26 cellular contexts compared by ENCODE assay signal in genomic region chr10:25615926-25616325, GRCh38.
"Had no signal": no experiment of that assay in that cellular context is flagged by ENCODE, and none has a peak within 500 bp of the region (broad histone marks: within the 10 kb centered on the region; RNA-seq: fewer than 3 reads in every experiment).

No MANE protein-coding gene starts in this region.

- H3K4me3 ChIP-seq: coronary artery, dorsolateral prefrontal cortex, gastroesophageal sphincter had no signal

- H3K27ac ChIP-seq: brain microvascular endothelial cell, coronary artery, dorsolateral prefrontal cortex, foreskin keratinocyte, gastroesophageal sphincter had no signal

- H3K27me3 Mint-ChIP-seq: activated CD4-positive, alpha-beta memory T cell treated with anti-CD3 and anti-CD28 coated beads, Interleukin-2, amount 10 ng/mL, durations not matched to agents 7 days and 5 days; activated CD4-positive, alpha-beta T cell treated with anti-CD3 and anti-CD28 coated beads, Interleukin-2, amount 10 ng/mL, durations not matched to agents 7 days and 5 days; activated naive CD4-positive, alpha-beta T cell treated with anti-CD3 and anti-CD28 coated beads, Interleukin-2, amount 10 ng/mL, durations not matched to agents 7 days and 5 days; activated naive CD8-positive, alpha-beta T cell treated with anti-CD3 and anti-CD28 coated beads, Interleukin-2, amount 10 ng/mL, durations not matched to agents 7 days and 5 days; activated T-cell treated with anti-CD3 and anti-CD28 coated beads, Interleukin-2, amount 50 U/mL, for 24 hours; central memory CD8-positive, alpha-beta T cell; dendritic cell treated with granulocyte-macrophage colony-stimulating factor and Interleukin-4, amounts not matched to agents 40 ng/mL and 50 ng/mL, for 4 days had no signal

- H3K27me3 ChIP-seq: brain microvascular endothelial cell, dorsolateral prefrontal cortex, foreskin keratinocyte, gastroesophageal sphincter had no signal

- H3K27ac Mint-ChIP-seq: activated CD4-positive, alpha-beta memory T cell treated with anti-CD3 and anti-CD28 coated beads, Interleukin-2, amount 10 ng/mL, durations not matched to agents 7 days and 5 days; activated CD4-positive, alpha-beta T cell treated with anti-CD3 and anti-CD28 coated beads for 36 hours; activated CD4-positive, alpha-beta T cell treated with anti-CD3 and anti-CD28 coated beads, Interleukin-2, amount 10 ng/mL, durations not matched to agents 7 days and 5 days; activated naive CD4-positive, alpha-beta T cell treated with anti-CD3 and anti-CD28 coated beads, Interleukin-2, amount 10 ng/mL, durations not matched to agents 7 days and 5 days; activated naive CD4-positive, alpha-beta T cell treated with anti-CD3 and anti-CD28 coated beads, Interleukin-2, amount 50 U/mL, for 72 hours; activated naive CD8-positive, alpha-beta T cell treated with anti-CD3 and anti-CD28 coated beads, Interleukin-2, amount 10 ng/mL, durations not matched to agents 7 days and 5 days; activated T-cell treated with anti-CD3 and anti-CD28 coated beads, Interleukin-2, amount 50 U/mL, for 24 hours; activated T-cell treated with anti-CD3 and anti-CD28 coated beads, Interleukin-2, amount 50 U/mL, for 72 hours; dendritic cell treated with granulocyte-macrophage colony-stimulating factor and Interleukin-4, amounts not matched to agents 40 ng/mL and 50 ng/mL, for 4 days; endodermal cell had no signal

- H3K4me1 Mint-ChIP-seq: activated CD4-positive, alpha-beta memory T cell treated with anti-CD3 and anti-CD28 coated beads, Interleukin-2, amount 10 ng/mL, durations not matched to agents 7 days and 5 days; activated CD4-positive, alpha-beta T cell treated with anti-CD3 and anti-CD28 coated beads for 36 hours; activated CD4-positive, alpha-beta T cell treated with anti-CD3 and anti-CD28 coated beads, Interleukin-2, amount 10 ng/mL, durations not matched to agents 7 days and 5 days; activated naive CD4-positive, alpha-beta T cell treated with anti-CD3 and anti-CD28 coated beads, Interleukin-2, amount 10 ng/mL, durations not matched to agents 7 days and 5 days; activated naive CD8-positive, alpha-beta T cell treated with anti-CD3 and anti-CD28 coated beads, Interleukin-2, amount 10 ng/mL, durations not matched to agents 7 days and 5 days; central memory CD8-positive, alpha-beta T cell; endodermal cell had no signal

- H3K36me3 ChIP-seq: brain microvascular endothelial cell, gastroesophageal sphincter had no signal

- H3K4me3 Mint-ChIP-seq: activated CD4-positive, alpha-beta memory T cell treated with anti-CD3 and anti-CD28 coated beads, Interleukin-2, amount 10 ng/mL, durations not matched to agents 7 days and 5 days; activated CD4-positive, alpha-beta T cell treated with anti-CD3 and anti-CD28 coated beads for 36 hours; activated CD4-positive, alpha-beta T cell treated with anti-CD3 and anti-CD28 coated beads, Interleukin-2, amount 10 ng/mL, durations not matched to agents 7 days and 5 days; activated naive CD4-positive, alpha-beta T cell treated with anti-CD3 and anti-CD28 coated beads, Interleukin-2, amount 10 ng/mL, durations not matched to agents 7 days and 5 days; activated naive CD8-positive, alpha-beta T cell treated with anti-CD3 and anti-CD28 coated beads, Interleukin-2, amount 10 ng/mL, durations not matched to agents 7 days and 5 days; activated T-cell treated with anti-CD3 and anti-CD28 coated beads, Interleukin-2, amount 50 U/mL, for 24 hours; activated T-cell treated with anti-CD3 and anti-CD28 coated beads, Interleukin-2, amount 50 U/mL, for 72 hours; central memory CD8-positive, alpha-beta T cell; dendritic cell treated with granulocyte-macrophage colony-stimulating factor and Interleukin-4, amounts not matched to agents 40 ng/mL and 50 ng/mL, for 4 days; endodermal cell had no signal

- H3K36me3 Mint-ChIP-seq: activated naive CD4-positive, alpha-beta T cell treated with anti-CD3 and anti-CD28 coated beads, Interleukin-2, amount 10 ng/mL, durations not matched to agents 7 days and 5 days; activated naive CD8-positive, alpha-beta T cell treated with anti-CD3 and anti-CD28 coated beads, Interleukin-2, amount 10 ng/mL, durations not matched to agents 7 days and 5 days had no signal

- H3K4me1 ChIP-seq: foreskin keratinocyte, gastroesophageal sphincter had no signal

- ATAC-seq: activated CD4-positive, alpha-beta T cell treated with anti-CD3 and anti-CD28 coated beads for 36 hours; activated naive CD4-positive, alpha-beta T cell treated with anti-CD3 and anti-CD28 coated beads, Interleukin-2, amount 50 U/mL, for 72 hours; activated T-cell treated with anti-CD3 and anti-CD28 coated beads, Interleukin-2, amount 50 U/mL, for 72 hours; esophagus mucosa; foreskin keratinocyte; gastroesophageal sphincter had no signal

- H3K9me3 Mint-ChIP-seq: activated CD4-positive, alpha-beta T cell treated with anti-CD3 and anti-CD28 coated beads, Interleukin-2, amount 10 ng/mL, durations not matched to agents 7 days and 5 days; endodermal cell had no signal

- DNase-seq: activated CD4-positive, alpha-beta memory T cell treated with anti-CD3 and anti-CD28 coated beads, Interleukin-2, amount 10 ng/mL, durations not matched to agents 7 days and 5 days; activated CD4-positive, alpha-beta T cell treated with anti-CD3 and anti-CD28 coated beads for 36 hours; activated CD4-positive, alpha-beta T cell treated with anti-CD3 and anti-CD28 coated beads, Interleukin-2, amount 10 ng/mL, durations not matched to agents 7 days and 5 days; activated CD4-positive, alpha-beta T cell treated with anti-CD3 and anti-CD28 coated beads, Interleukin-2, amount 50 U/mL, for 4 hours; activated CD4-positive, CD25-positive, alpha-beta regulatory T cell; activated CD4-positive, CD25-positive, alpha-beta regulatory T cell treated with anti-CD3 and anti-CD28 coated beads, Interleukin-2, amount 50 U/mL, for 72 hours; activated CD8-positive, alpha-beta memory T cell treated with anti-CD3 and anti-CD28 coated beads, Interleukin-2, amount 50 U/mL, for 48 hours; activated gamma-delta T cell; activated naive CD4-positive, alpha-beta T cell; activated naive CD4-positive, alpha-beta T cell treated with anti-CD3 and anti-CD28 coated beads, Interleukin-2, amount 10 ng/mL, durations not matched to agents 7 days and 5 days; activated naive CD8-positive, alpha-beta T cell treated with anti-CD3 and anti-CD28 coated beads, Interleukin-2, amount 10 ng/mL, durations not matched to agents 7 days and 5 days; activated T-cell treated with anti-CD3 and anti-CD28 coated beads for 4 hours; activated T-cell treated with anti-CD3 and anti-CD28 coated beads, Interleukin-2, amount 50 U/mL, for 24 hours; activated T-cell treated with anti-CD3 and anti-CD28 coated beads, Interleukin-2, amount 50 U/mL, for 72 hours; brain microvascular endothelial cell; dorsolateral prefrontal cortex; effector memory CD4-positive, alpha-beta T cell; endodermal cell; foreskin keratinocyte; T-helper 2 cell had no signal
